ENCODE assay signal across 23 cellular contexts in the genomic region with DNA sequence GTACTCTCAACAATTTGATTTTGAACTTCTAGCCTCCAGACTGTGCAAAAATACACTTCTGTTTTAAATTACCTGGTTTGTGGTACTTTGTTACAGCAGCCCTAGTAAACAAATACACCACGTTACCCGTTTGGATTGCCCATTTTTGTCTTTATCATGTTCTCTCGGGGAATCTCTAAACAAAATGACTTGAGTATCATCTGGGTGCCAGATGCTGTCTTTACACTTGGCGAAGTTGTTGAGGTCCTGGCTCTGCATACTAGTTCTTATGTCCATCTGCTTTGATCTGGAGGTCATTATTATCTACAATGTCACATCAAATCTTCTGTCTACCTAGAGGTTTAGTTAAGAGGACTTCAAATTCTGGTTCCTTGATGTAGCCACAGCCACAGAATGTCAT.
"Had no signal": no experiment of that assay in that cellular context is flagged by ENCODE, and none has a peak within 500 bp of the region (broad histone marks: within the 10 kb centered on the region; RNA-seq: fewer than 3 reads in every experiment).

No MANE protein-coding gene starts in this region.

- H3K9me3 Mint-ChIP-seq: endodermal cell; immature natural killer cell; memory B cell; natural killer cell; stimulated activated naive CD8-positive, alpha-beta T cell treated with anti-CD3 and anti-CD28 coated beads, Interleukin-15, amount 100 ng/mL, for 72 hours had no signal

- H3K27ac ChIP-seq: dorsolateral prefrontal cortex, epithelial cell of prostate, parathyroid adenoma, thyroid gland had no signal

- H3K4me3 ChIP-seq: dorsolateral prefrontal cortex, lung, smooth muscle cell, thyroid gland had no signal

- H3K27ac Mint-ChIP-seq: endodermal cell; immature natural killer cell; memory B cell; natural killer cell; progenitor cell of endocrine pancreas; stimulated activated naive CD8-positive, alpha-beta T cell treated with anti-CD3 and anti-CD28 coated beads, Interleukin-15, amount 100 ng/mL, for 72 hours; type B pancreatic cell had no signal

- H3K27me3 Mint-ChIP-seq: progenitor cell of endocrine pancreas, type B pancreatic cell had no signal

- H3K4me1 Mint-ChIP-seq: stimulated activated naive CD8-positive, alpha-beta T cell treated with anti-CD3 and anti-CD28 coated beads, Interleukin-15, amount 100 ng/mL, for 72 hours had no signal

- H3K4me2 ChIP-seq: smooth muscle cell had no signal

- H3K9ac ChIP-seq: parathyroid adenoma had no signal

- H3K36me3 Mint-ChIP-seq: immature natural killer cell, memory B cell, natural killer cell, type B pancreatic cell had no signal

- H3K36me3 ChIP-seq: thyroid gland had no signal

- H3K4me3 Mint-ChIP-seq: endodermal cell; immature natural killer cell; natural killer cell; neural crest cell; stimulated activated naive CD8-positive, alpha-beta T cell treated with anti-CD3 and anti-CD28 coated beads, Interleukin-15, amount 100 ng/mL, for 72 hours; type B pancreatic cell had no signal

- H3K9me3 ChIP-seq: thyroid gland had no signal

- H3K79me2 ChIP-seq: parathyroid adenoma had no signal

- H3K27me3 ChIP-seq: dorsolateral prefrontal cortex, thyroid gland had no signal

- H3K4me1 ChIP-seq: parathyroid adenoma, thyroid gland had no signal

- DNase-seq: dorsolateral prefrontal cortex; effector CD4-positive, alpha-beta T cell; endodermal cell; hypothalamus; immature natural killer cell; natural killer cell; stimulated activated CD4-positive, alpha-beta T cell treated with anti-CD3 and anti-CD28 coated beads, Interleukin-12 subunit alpha, Interleukin-12 subunit beta, amount 100 ng/mL, for 4 hours; stimulated activated CD4-positive, alpha-beta T cell treated with anti-CD3 and anti-CD28 coated beads, Interleukin-1b, Interleukin-23, amount 100 ng/mL, for 48 hours; stimulated activated CD4-positive, alpha-beta T cell treated with anti-CD3 and anti-CD28 coated beads, Interleukin-4, amount 100 ng/mL, for 1 hour; stimulated activated CD8-positive, alpha-beta memory T cell treated with anti-CD3 and anti-CD28 coated beads, Interleukin-4, amount 100 ng/mL, for 48 hours; stimulated activated naive CD4-positive, alpha-beta T cell; stimulated activated naive CD8-positive, alpha-beta T cell treated with anti-CD3 and anti-CD28 coated beads, Interleukin-15, amount 100 ng/mL, for 72 hours; thyroid gland had no signal

- ATAC-seq: esophagus mucosa; natural killer cell; sciatic nerve; stimulated activated naive CD8-positive, alpha-beta T cell treated with anti-CD3 and anti-CD28 coated beads, Interleukin-15, amount 100 ng/mL, for 72 hours had no signal

- H2AFZ ChIP-seq: parathyroid adenoma had no signal
